ENCODE assay signal across 1 cellular context in genomic region chr7:138317044-138317596, GRCh38.
TF ChIP-seq lines count a peak whose summit lies in the region.

No MANE protein-coding gene starts in this region.

TF ChIP-seq in HepG2, 621 proteins besides CTCF, POLR2A, EP300 and RAD21 (continued from another document and continues in another):
- no peak for TF ChIP-seq ARID4A (CRISPR knock-in tag; IDR thresholded peaks at IDR 0.05; ENCODE audit: borderline replicate concordance)
- no peak for TF ChIP-seq ATF1 (CRISPR knock-in tag; IDR thresholded peaks at IDR 0.05)
- no peak for TF ChIP-seq ZNF740 (CRISPR knock-in tag; IDR thresholded peaks at IDR 0.05)
- TF ChIP-seq FOXK2 (IDR thresholded peaks at IDR 0.05) = no peak
- peak; percentile 68; the same call in 1 of the 2 replicates for TF ChIP-seq ZNF12 (CRISPR knock-in tag; IDR thresholded peaks at IDR 0.05)
- no peak for TF ChIP-seq GATAD1 (CRISPR knock-in tag; IDR thresholded peaks at IDR 0.05)
- no peak for TF ChIP-seq FUBP1 (CRISPR knock-in tag; IDR thresholded peaks at IDR 0.05; ENCODE audit: borderline replicate concordance)
- TF ChIP-seq KLF12 (CRISPR knock-in tag; IDR thresholded peaks at IDR 0.05; ENCODE audit: borderline replicate concordance) = no peak
- no peak for TF ChIP-seq ARNT (IDR thresholded peaks at IDR 0.05)
- no peak for TF ChIP-seq HNF4A (CRISPR knock-in tag; IDR thresholded peaks at IDR 0.05)
- peak; percentile 86 for TF ChIP-seq PAF1 (CRISPR knock-in tag; IDR thresholded peaks at IDR 0.05)
- no peak for TF ChIP-seq NFE2L2 (IDR thresholded peaks at IDR 0.05; ENCODE audit: low read length)
- TF ChIP-seq, protein P1, sequence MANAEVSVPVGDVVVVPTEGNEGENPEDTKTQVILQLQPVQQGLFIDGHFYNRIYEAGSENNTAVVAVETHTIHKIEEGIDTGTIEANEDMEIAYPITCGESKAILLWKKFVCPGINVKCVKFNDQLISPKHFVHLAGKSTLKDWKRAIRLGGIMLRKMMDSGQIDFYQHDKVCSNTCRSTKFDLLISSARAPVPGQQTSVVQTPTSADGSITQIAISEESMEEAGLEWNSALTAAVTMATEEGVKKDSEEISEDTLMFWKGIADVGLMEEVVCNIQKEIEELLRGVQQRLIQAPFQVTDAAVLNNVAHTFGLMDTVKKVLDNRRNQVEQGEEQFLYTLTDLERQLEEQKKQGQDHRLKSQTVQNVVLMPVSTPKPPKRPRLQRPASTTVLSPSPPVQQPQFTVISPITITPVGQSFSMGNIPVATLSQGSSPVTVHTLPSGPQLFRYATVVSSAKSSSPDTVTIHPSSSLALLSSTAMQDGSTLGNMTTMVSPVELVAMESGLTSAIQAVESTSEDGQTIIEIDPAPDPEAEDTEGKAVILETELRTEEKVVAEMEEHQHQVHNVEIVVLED (CRISPR knock-in tag; IDR thresholded peaks at IDR 0.05; ENCODE audit: borderline replicate concordance) = peak; percentile 10; the same call in 1 of the 2 replicates
- TF ChIP-seq ZNF629 (CRISPR knock-in tag; conservative IDR thresholded peaks at IDR 0.05) = no peak
- 0 out of 2 replicates have a peak, but pooled peaks have one; percentile 1 for TF ChIP-seq ZNF264 (CRISPR knock-in tag; IDR thresholded peaks at IDR 0.05)
- TF ChIP-seq SNAI1 (CRISPR knock-in tag; IDR thresholded peaks at IDR 0.05; ENCODE audit: borderline replicate concordance) = no peak
- TF ChIP-seq SSRP1 (CRISPR knock-in tag; IDR thresholded peaks at IDR 0.05) = peak; percentile 97
- TF ChIP-seq, protein P2, sequence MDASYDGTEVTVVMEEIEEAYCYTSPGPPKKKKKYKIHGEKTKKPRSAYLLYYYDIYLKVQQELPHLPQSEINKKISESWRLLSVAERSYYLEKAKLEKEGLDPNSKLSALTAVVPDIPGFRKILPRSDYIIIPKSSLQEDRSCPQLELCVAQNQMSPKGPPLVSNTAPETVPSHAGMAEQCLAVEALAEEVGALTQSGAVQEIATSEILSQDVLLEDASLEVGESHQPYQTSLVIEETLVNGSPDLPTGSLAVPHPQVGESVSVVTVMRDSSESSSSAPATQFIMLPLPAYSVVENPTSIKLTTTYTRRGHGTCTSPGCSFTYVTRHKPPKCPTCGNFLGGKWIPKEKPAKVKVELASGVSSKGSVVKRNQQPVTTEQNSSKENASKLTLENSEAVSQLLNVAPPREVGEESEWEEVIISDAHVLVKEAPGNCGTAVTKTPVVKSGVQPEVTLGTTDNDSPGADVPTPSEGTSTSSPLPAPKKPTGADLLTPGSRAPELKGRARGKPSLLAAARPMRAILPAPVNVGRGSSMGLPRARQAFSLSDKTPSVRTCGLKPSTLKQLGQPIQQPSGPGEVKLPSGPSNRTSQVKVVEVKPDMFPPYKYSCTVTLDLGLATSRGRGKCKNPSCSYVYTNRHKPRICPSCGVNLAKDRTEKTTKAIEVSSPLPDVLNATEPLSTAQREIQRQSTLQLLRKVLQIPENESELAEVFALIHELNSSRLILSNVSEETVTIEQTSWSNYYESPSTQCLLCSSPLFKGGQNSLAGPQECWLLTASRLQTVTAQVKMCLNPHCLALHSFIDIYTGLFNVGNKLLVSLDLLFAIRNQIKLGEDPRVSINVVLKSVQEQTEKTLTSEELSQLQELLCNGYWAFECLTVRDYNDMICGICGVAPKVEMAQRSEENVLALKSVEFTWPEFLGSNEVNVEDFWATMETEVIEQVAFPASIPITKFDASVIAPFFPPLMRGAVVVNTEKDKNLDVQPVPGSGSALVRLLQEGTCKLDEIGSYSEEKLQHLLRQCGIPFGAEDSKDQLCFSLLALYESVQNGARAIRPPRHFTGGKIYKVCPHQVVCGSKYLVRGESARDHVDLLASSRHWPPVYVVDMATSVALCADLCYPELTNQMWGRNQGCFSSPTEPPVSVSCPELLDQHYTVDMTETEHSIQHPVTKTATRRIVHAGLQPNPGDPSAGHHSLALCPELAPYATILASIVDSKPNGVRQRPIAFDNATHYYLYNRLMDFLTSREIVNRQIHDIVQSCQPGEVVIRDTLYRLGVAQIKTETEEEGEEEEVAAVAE (CRISPR knock-in tag; IDR thresholded peaks at IDR 0.05; ENCODE audit: borderline replicate concordance) = no peak
- TF ChIP-seq MBD4 (IDR thresholded peaks at IDR 0.05; ENCODE audit: borderline replicate concordance, low read length) = peak; percentile 42; the same call in 1 of the 2 replicates
- TF ChIP-seq ZNF121 (CRISPR knock-in tag; IDR thresholded peaks at IDR 0.05) = no peak
- no peak for TF ChIP-seq CREM (IDR thresholded peaks at IDR 0.05)
- no peak for TF ChIP-seq CREM (CRISPR knock-in tag; IDR thresholded peaks at IDR 0.05)
- TF ChIP-seq, protein P3, sequence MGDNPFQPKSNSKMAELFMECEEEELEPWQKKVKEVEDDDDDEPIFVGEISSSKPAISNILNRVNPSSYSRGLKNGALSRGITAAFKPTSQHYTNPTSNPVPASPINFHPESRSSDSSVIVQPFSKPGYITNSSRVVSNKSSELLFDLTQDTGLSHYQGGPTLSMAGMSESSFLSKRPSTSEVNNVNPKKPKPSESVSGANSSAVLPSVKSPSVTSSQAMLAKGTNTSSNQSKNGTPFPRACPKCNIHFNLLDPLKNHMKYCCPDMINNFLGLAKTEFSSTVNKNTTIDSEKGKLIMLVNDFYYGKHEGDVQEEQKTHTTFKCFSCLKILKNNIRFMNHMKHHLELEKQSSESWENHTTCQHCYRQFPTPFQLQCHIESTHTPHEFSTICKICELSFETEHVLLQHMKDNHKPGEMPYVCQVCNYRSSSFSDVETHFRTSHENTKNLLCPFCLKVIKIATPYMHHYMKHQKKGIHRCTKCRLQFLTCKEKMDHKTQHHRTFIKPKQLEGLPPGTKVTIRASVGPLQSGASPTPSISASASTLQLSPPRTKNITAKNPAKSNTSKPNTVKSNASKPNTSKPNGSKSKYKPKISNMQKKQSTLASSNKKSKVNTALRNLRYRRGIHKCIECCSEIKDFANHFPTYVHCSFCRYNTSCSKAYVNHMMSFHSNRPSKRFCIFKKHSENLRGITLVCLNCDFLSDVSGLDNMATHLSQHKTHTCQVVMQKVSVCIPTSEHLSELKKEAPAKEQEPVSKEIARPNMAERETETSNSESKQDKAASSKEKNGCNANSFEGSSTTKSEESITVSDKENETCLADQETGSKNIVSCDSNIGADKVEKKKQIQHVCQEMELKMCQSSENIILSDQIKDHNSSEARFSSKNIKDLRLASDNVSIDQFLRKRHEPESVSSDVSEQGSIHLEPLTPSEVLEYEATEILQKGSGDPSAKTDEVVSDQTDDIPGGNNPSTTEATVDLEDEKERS (CRISPR knock-in tag; IDR thresholded peaks at IDR 0.05) = 0 out of 2 replicates have a peak, but pooled peaks have one; percentile 13
- TF ChIP-seq PAXIP1 (CRISPR knock-in tag; conservative IDR thresholded peaks at IDR 0.05) = no peak
- TF ChIP-seq ELF4 (CRISPR knock-in tag; IDR thresholded peaks at IDR 0.05; ENCODE audit: borderline replicate concordance) = no peak
- TF ChIP-seq POLR2G (IDR thresholded peaks at IDR 0.05; ENCODE audit: low read depth, low read length) = peak; percentile 80
- no peak for TF ChIP-seq RARA (CRISPR knock-in tag; IDR thresholded peaks at IDR 0.05)
- no peak for TF ChIP-seq ZNF160 (CRISPR knock-in tag; IDR thresholded peaks at IDR 0.05)
- 0 out of 2 replicates have a peak, but pooled peaks have one; percentile 26 for TF ChIP-seq SATB2 (CRISPR knock-in tag; IDR thresholded peaks at IDR 0.05)
- TF ChIP-seq ZNF691 (CRISPR knock-in tag; IDR thresholded peaks at IDR 0.05; ENCODE audit: borderline replicate concordance, low read depth) = no peak
- TF ChIP-seq SNAPC2 (CRISPR knock-in tag; IDR thresholded peaks at IDR 0.05) = no peak
- TF ChIP-seq SIX1 (CRISPR knock-in tag; IDR thresholded peaks at IDR 0.05; ENCODE audit: borderline replicate concordance) = no peak
- peak; percentile 52 for TF ChIP-seq RBFOX2 (IDR thresholded peaks at IDR 0.05; ENCODE audit: low read depth, low read length)
